In the genomic region with DNA sequence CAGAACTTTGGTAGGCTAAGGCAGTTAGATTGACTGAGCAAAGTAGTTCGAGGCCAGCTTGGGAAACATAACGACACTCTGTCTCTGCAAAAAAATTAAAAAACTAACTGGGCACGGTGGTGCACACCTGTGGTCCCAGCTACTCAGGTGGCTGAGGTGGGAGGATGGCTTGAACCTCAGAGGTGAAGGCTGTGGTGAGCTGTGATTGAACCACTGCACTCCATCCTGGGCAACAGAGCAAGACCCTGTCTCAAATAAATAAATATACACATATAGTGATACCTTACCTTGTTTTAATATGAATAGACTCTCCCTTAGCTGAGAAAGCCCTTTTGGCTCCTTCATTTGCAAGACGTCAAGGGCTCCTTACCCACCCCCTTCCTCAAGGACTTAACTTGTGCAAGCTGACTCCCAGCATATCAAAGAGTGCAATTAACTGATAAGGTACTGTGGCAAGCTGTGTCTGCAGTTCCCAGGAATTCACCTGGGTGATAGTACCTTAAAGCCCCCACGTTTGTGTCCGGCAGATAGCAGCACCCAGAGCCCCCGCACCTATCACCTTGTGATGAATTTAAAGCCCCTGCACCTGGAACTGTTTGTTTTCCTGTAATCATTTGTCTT, we compare ENCODE assay signal across 18 cellular contexts.
"Had no signal": no experiment of that assay in that cellular context is flagged by ENCODE, and none has a peak within 500 bp of the region (broad histone marks: within the 10 kb centered on the region; RNA-seq: fewer than 3 reads in every experiment).

No MANE protein-coding gene starts in this region.

- ATAC-seq: foreskin keratinocyte; naive thymus-derived CD4-positive, alpha-beta T cell; right cardiac atrium had no signal

- H3K27ac Mint-ChIP-seq: immature natural killer cell; naive thymus-derived CD4-positive, alpha-beta T cell; nephron progenitor cell; type B pancreatic cell had no signal

- H3K27ac ChIP-seq: colonic mucosa, foreskin keratinocyte, left ventricle myocardium inferior, ovary had no signal

- H3K36me3 ChIP-seq: colonic mucosa, left ventricle myocardium inferior, ovary had no signal

- H3K4me3 Mint-ChIP-seq: immature natural killer cell; naive thymus-derived CD4-positive, alpha-beta T cell; nephron progenitor cell; type B pancreatic cell had no signal

- H3K4me1 ChIP-seq: colonic mucosa, foreskin keratinocyte, left ventricle myocardium inferior had no signal

- H3K36me3 Mint-ChIP-seq: immature natural killer cell; naive thymus-derived CD4-positive, alpha-beta T cell; type B pancreatic cell had no signal

- H3K4me2 ChIP-seq: smooth muscle cell had no signal

- H3K27me3 ChIP-seq: colonic mucosa, foreskin keratinocyte, ovary had no signal

- H3K4me1 Mint-ChIP-seq: immature natural killer cell; naive thymus-derived CD4-positive, alpha-beta T cell; nephron progenitor cell had no signal

- DNase-seq: colonic mucosa; dermis blood vessel endothelial cell; erythroblast; foreskin keratinocyte; head of caudate nucleus; hippocampal formation; immature natural killer cell; left ventricle myocardium inferior; mesenchymal stem cell; naive thymus-derived CD4-positive, alpha-beta T cell; nephron progenitor cell; ovary; right cardiac atrium; stimulated activated CD4-positive, alpha-beta T cell treated with anti-CD3 and anti-CD28 coated beads, Interleukin-2, amount 100 ng/mL, for 48 hours; stimulated activated naive CD4-positive, alpha-beta T cell treated with Interleukin-2 at 50 U/mL for 16 hours had no signal

- H3K4me3 ChIP-seq: colonic mucosa, left ventricle myocardium inferior, lung, ovary, smooth muscle cell had no signal

- H3K9me3 Mint-ChIP-seq: nephron progenitor cell, type B pancreatic cell had no signal

- H3K27me3 Mint-ChIP-seq: naive thymus-derived CD4-positive, alpha-beta T cell; type B pancreatic cell had no signal

- H3K9me3 ChIP-seq: colonic mucosa, left ventricle myocardium inferior, ovary had no signal
